In genomic region chr9:23492126-23493002, GRCh38 we compare ENCODE assay signal across 9 cellular contexts.
DNase-seq lines count a peak whose midpoint lies in the region; ATAC-seq and TF ChIP-seq lines count a peak whose summit lies in the region.
"Had no signal": no experiment of that assay in that cellular context is flagged by ENCODE, and none has a peak within 500 bp of the region (broad histone marks: within the 10 kb centered on the region; RNA-seq: fewer than 3 reads in every experiment).

No MANE protein-coding gene starts in this region.

- H3K27me3 Mint-ChIP-seq in MCF 10A (ENCODE audit: insufficient read depth, unreplicated experiment): peaks cover 19% of the 10 kb centered on the region
- no peaks in the 10 kb centered on the region for H3K27me3 Mint-ChIP-seq in WTC11 (ENCODE audit: low read depth)
- H3K27me3 Mint-ChIP-seq in CD4-positive, alpha-beta T cell: no peaks in the 10 kb centered on the region
- H3K27me3 Mint-ChIP-seq in activated CD8-positive, alpha-beta T cell treated with anti-CD3 and anti-CD28 coated beads, Interleukin-2, amount 10 ng/mL, durations not matched to agents 7 days and 5 days (ENCODE audit: low read depth): no peaks in the 10 kb centered on the region
- H3K27me3 Mint-ChIP-seq: CD4-positive, CD25-positive, alpha-beta regulatory T cell had no signal

- ATAC-seq in WTC11 (peak; percentile 100), left colon (peak; percentile 80)
- no peak for ATAC-seq in CD4-positive, alpha-beta T cell (ENCODE audit: poor library complexity)
- no peak for ATAC-seq in activated CD8-positive, alpha-beta T cell treated with anti-CD3 and anti-CD28 coated beads, Interleukin-2, amount 10 ng/mL, durations not matched to agents 7 days and 5 days

- H3K27ac Mint-ChIP-seq in MCF 10A (ENCODE audit: low read depth, unreplicated experiment): no peak overlapping the region
- H3K27ac Mint-ChIP-seq in WTC11: no peak overlapping the region
- H3K27ac Mint-ChIP-seq in CD4-positive, alpha-beta T cell: no peak overlapping the region
- H3K27ac Mint-ChIP-seq in activated CD8-positive, alpha-beta T cell treated with anti-CD3 and anti-CD28 coated beads, Interleukin-2, amount 10 ng/mL, durations not matched to agents 7 days and 5 days: no peak overlapping the region
- H3K27ac Mint-ChIP-seq: CD4-positive, CD25-positive, alpha-beta regulatory T cell had no signal

- H3K9me3 Mint-ChIP-seq in MCF 10A (ENCODE audit: unreplicated experiment) (no peaks in the 10 kb centered on the region), WTC11 (no peaks in the 10 kb centered on the region)
- peaks cover 4% of the 10 kb centered on the region for H3K9me3 Mint-ChIP-seq in CD4-positive, alpha-beta T cell
- H3K9me3 Mint-ChIP-seq in activated CD8-positive, alpha-beta T cell treated with anti-CD3 and anti-CD28 coated beads, Interleukin-2, amount 10 ng/mL, durations not matched to agents 7 days and 5 days (ENCODE audit: insufficient read depth): peaks cover 3% of the 10 kb centered on the region

- H3K4me3 Mint-ChIP-seq in MCF 10A (ENCODE audit: unreplicated experiment) (no peak overlapping the region), WTC11 (no peak overlapping the region)
- no peak overlapping the region for H3K4me3 Mint-ChIP-seq in CD4-positive, alpha-beta T cell
- H3K4me3 Mint-ChIP-seq in activated CD8-positive, alpha-beta T cell treated with anti-CD3 and anti-CD28 coated beads, Interleukin-2, amount 10 ng/mL, durations not matched to agents 7 days and 5 days: no peak overlapping the region
- H3K4me3 Mint-ChIP-seq: CD4-positive, CD25-positive, alpha-beta regulatory T cell had no signal

- BruUV-seq in MCF 10A (replicated peaks; lab: Mats Ljungman, UMichigan): no TSS peak

- H3K27ac ChIP-seq in breast epithelium: no peak overlapping the region
- no peak overlapping the region for H3K27ac ChIP-seq in CD4-positive, alpha-beta T cell (ENCODE audit: low read depth, low read length)

- H3K4me3 ChIP-seq in breast epithelium: no peak overlapping the region

- POLR2A ChIA-PET in MCF 10A (lab: Yijun Ruan, JAX): interaction anchor here (0.5 to 1.0 kb wide), 2 partner anchors 12 to 311 kb away, joined by 3 read pairs; no protein-coding TSS in a partner anchor
- POLR2A ChIA-PET in WTC11 (lab: Charles Lee): no interaction called here
- POLR2A ChIA-PET in CD4-positive, alpha-beta T cell (lab: Charles Lee): no interaction called here
- POLR2A ChIA-PET in activated CD8-positive, alpha-beta T cell treated with anti-CD3 and anti-CD28 coated beads, Interleukin-2, amount 10 ng/mL, durations not matched to agents 7 days and 5 days (lab: Charles Lee): no interaction called here

- no peak for TF ChIP-seq POLR2A in breast epithelium (IDR thresholded peaks at IDR 0.05)

- no peaks in the 10 kb centered on the region for H3K4me1 ChIP-seq in breast epithelium

- H3K36me3 Mint-ChIP-seq in MCF 10A (ENCODE audit: insufficient read depth, unreplicated experiment) (no peaks in the 10 kb centered on the region), WTC11 (no peaks in the 10 kb centered on the region)
- H3K36me3 Mint-ChIP-seq in CD4-positive, alpha-beta T cell (ENCODE audit: low read depth): no peaks in the 10 kb centered on the region
- no peaks in the 10 kb centered on the region for H3K36me3 Mint-ChIP-seq in activated CD8-positive, alpha-beta T cell treated with anti-CD3 and anti-CD28 coated beads, Interleukin-2, amount 10 ng/mL, durations not matched to agents 7 days and 5 days (ENCODE audit: low read depth)
- H3K36me3 Mint-ChIP-seq: CD4-positive, CD25-positive, alpha-beta regulatory T cell had no signal

- H3K27me3 ChIP-seq in breast epithelium: no peaks in the 10 kb centered on the region
- no peaks in the 10 kb centered on the region for H3K27me3 ChIP-seq in CD4-positive, alpha-beta T cell (ENCODE audit: control insufficient read depth, insufficient read depth, low read length)

- no peaks in the 10 kb centered on the region for H3K4me1 Mint-ChIP-seq in MCF 10A (ENCODE audit: insufficient read depth, unreplicated experiment)
- no peaks in the 10 kb centered on the region for H3K4me1 Mint-ChIP-seq in WTC11
- H3K4me1 Mint-ChIP-seq in CD4-positive, alpha-beta T cell (ENCODE audit: low read depth): no peaks in the 10 kb centered on the region
- H3K4me1 Mint-ChIP-seq in activated CD8-positive, alpha-beta T cell treated with anti-CD3 and anti-CD28 coated beads, Interleukin-2, amount 10 ng/mL, durations not matched to agents 7 days and 5 days (ENCODE audit: low read depth): no peaks in the 10 kb centered on the region
- H3K4me1 Mint-ChIP-seq: CD4-positive, CD25-positive, alpha-beta regulatory T cell had no signal

- intact Hi-C loops in MCF 10A (cut with micrococcal nuclease) (loop anchor here (1.0 to 10.0 kb wide), 3 partner anchors 332 to 1022 kb away; partner anchors contain the start of gene ELAVL2), breast epithelium (cut with DNase I; ENCODE audit: low total_unique reads) (no loop called here), left colon (cut with DNase I, micrococcal nuclease) (no loop called here)
- intact Hi-C loops in CD4-positive, alpha-beta T cell (cut with DNase I, micrococcal nuclease): no loop called here

- CTCF ChIA-PET in MCF 10A (lab: Yijun Ruan, JAX): interaction anchor here (0.6 to 1.1 kb wide), 6 partner anchors 48 to 677 kb away, joined by 3 read pairs; no protein-coding TSS in a partner anchor
- CTCF ChIA-PET in WTC11 (lab: Charles Lee): interaction anchor here (0.6 to 1.4 kb wide), 19 partner anchors 8 to 866 kb away, joined by 3 to 8 read pairs (median 4); no protein-coding TSS in a partner anchor
- CTCF ChIA-PET in CD4-positive, alpha-beta T cell (lab: Charles Lee): no interaction called here
- CTCF ChIA-PET in activated CD8-positive, alpha-beta T cell treated with anti-CD3 and anti-CD28 coated beads, Interleukin-2, amount 10 ng/mL, durations not matched to agents 7 days and 5 days (lab: Charles Lee): no interaction called here

- peak; percentile 37 for TF ChIP-seq CTCF in MCF 10A (IDR thresholded peaks at IDR 0.05; ENCODE audit: unreplicated experiment)
- peak in 1 of 3 donors; percentile 33 for TF ChIP-seq CTCF in breast epithelium (IDR thresholded peaks at IDR 0.05)
- peak; percentile 56 for TF ChIP-seq CTCF in WTC11 (IDR thresholded peaks at IDR 0.05)
- no peak for TF ChIP-seq CTCF in CD4-positive, alpha-beta T cell (IDR thresholded peaks at IDR 0.05)

- DNase-seq in MCF 10A (ENCODE audit: unreplicated experiment): peak; percentile 58
- DNase-seq in breast epithelium (ENCODE audit: low spot score in 2 of 2): no peak
- DNase-seq in NCI-H1417 (lab: John Stamatoyannopoulos, UW): peak; percentile 3 to 61 (median 49)
- DNase-seq in WTC11 (ENCODE audit: low spot score): no peak
- no peak for DNase-seq in left colon
- DNase-seq in CD4-positive, alpha-beta T cell: no peak
- DNase-seq in activated effector memory CD4-positive, alpha-beta T cell treated with anti-CD3 and anti-CD28 coated beads, Interleukin-2, amount 50 U/mL, for 16 hours: no peak
- DNase-seq in activated CD8-positive, alpha-beta T cell treated with anti-CD3 and anti-CD28 coated beads, Interleukin-2, amount 10 ng/mL, durations not matched to agents 7 days and 5 days: no peak
- DNase-seq: CD4-positive, CD25-positive, alpha-beta regulatory T cell had no signal

- no peaks in the 10 kb centered on the region for H3K36me3 ChIP-seq in breast epithelium

- no peaks in the 10 kb centered on the region for H3K9me3 ChIP-seq in breast epithelium
- H3K9me3 ChIP-seq in CD4-positive, alpha-beta T cell (ENCODE audit: control insufficient read depth, low read length): no peaks in the 10 kb centered on the region

TF ChIP-seq in WTC11, 78 proteins besides CTCF, POLR2A, EP300 and RAD21:
- no peak for TF ChIP-seq ZNF219 (CRISPR knock-in tag; IDR thresholded peaks at IDR 0.05; ENCODE audit: borderline replicate concordance)
- TF ChIP-seq KAT7 (CRISPR knock-in tag; IDR thresholded peaks at IDR 0.05; ENCODE audit: borderline replicate concordance): no peak
- no peak for TF ChIP-seq ZNF232 (CRISPR knock-in tag; IDR thresholded peaks at IDR 0.05)
- TF ChIP-seq AFF4 (CRISPR knock-in tag; IDR thresholded peaks at IDR 0.05; ENCODE audit: borderline replicate concordance): no peak
- no peak for TF ChIP-seq ETV6 (CRISPR knock-in tag; IDR thresholded peaks at IDR 0.05)
- TF ChIP-seq ATF1 (CRISPR knock-in tag; IDR thresholded peaks at IDR 0.05): no peak

Comparison
In these comparisons a context has a peak if more than half of its experiments do, and no peak if none do; other contexts are left out.
1. DNase-seq: peak in MCF 10A (single experiment) and NCI-H1417 (3 of 3); none in breast epithelium (0 of 2), WTC11 (single experiment), left colon (0 of 2), CD4-positive, alpha-beta T cell (0 of 10), activated effector memory CD4-positive, alpha-beta T cell treated with anti-CD3 and anti-CD28 coated beads, Interleukin-2, amount 50 U/mL, for 16 hours (single experiment) and activated CD8-positive, alpha-beta T cell treated with anti-CD3 and anti-CD28 coated beads, Interleukin-2, amount 10 ng/mL, durations not matched to agents 7 days and 5 days (single experiment).
2. ATAC-seq: peak in WTC11 (single experiment) and left colon (single experiment); none in CD4-positive, alpha-beta T cell (single experiment) and activated CD8-positive, alpha-beta T cell treated with anti-CD3 and anti-CD28 coated beads, Interleukin-2, amount 10 ng/mL, durations not matched to agents 7 days and 5 days (single experiment).
3. CTCF ChIA-PET loops: an anchor here in MCF 10A (0.6 to 1.1 kb wide) and WTC11 (0.6 to 1.4 kb wide); none called in CD4-positive, alpha-beta T cell and activated CD8-positive, alpha-beta T cell treated with anti-CD3 and anti-CD28 coated beads, Interleukin-2, amount 10 ng/mL, durations not matched to agents 7 days and 5 days.